Comparison of ENCODE assay signal across 27 cellular contexts in genomic region chr12:95022477-95022876, GRCh38.
"Had no signal": no experiment of that assay in that cellular context is flagged by ENCODE, and none has a peak within 500 bp of the region (broad histone marks: within the 10 kb centered on the region; RNA-seq: fewer than 3 reads in every experiment).

No MANE protein-coding gene starts in this region.

- H3K9me3 Mint-ChIP-seq: activated CD4-positive, alpha-beta memory T cell treated with anti-CD3 and anti-CD28 coated beads for 36 hours; activated naive CD4-positive, alpha-beta T cell treated with anti-CD3 and anti-CD28 coated beads, Interleukin-2, amount 10 ng/mL, durations not matched to agents 7 days and 5 days; activated naive CD8-positive, alpha-beta T cell treated with anti-CD3 and anti-CD28 coated beads, Interleukin-2, amount 50 U/mL, for 24 hours; effector memory CD8-positive, alpha-beta T cell; nephron; type B pancreatic cell had no signal

- H3K4me1 ChIP-seq: ascending aorta, pancreas, psoas muscle, right atrium auricular region, vagina had no signal

- DNase-seq: activated CD4-positive, alpha-beta memory T cell treated with anti-CD3 and anti-CD28 coated beads for 36 hours; activated CD4-positive, alpha-beta T cell treated with anti-CD3 and anti-CD28 coated beads for 48 hours; activated effector memory CD4-positive, alpha-beta T cell treated with anti-CD3 and anti-CD28 coated beads, Interleukin-2, amount 50 U/mL, for 16 hours; activated naive CD4-positive, alpha-beta T cell treated with anti-CD3 and anti-CD28 coated beads, Interleukin-2, amount 10 ng/mL, durations not matched to agents 7 days and 5 days; activated naive CD8-positive, alpha-beta T cell treated with anti-CD3 and anti-CD28 coated beads, Interleukin-2, amount 50 U/mL, for 24 hours; activated T-cell treated with anti-CD3 and anti-CD28 coated beads for 4 hours; brain microvascular endothelial cell; caudate nucleus; dorsolateral prefrontal cortex; effector memory CD8-positive, alpha-beta T cell; hippocampal formation; kidney glomerular epithelial cell; left ventricle myocardium superior; midbrain; pancreas; psoas muscle; stimulated activated CD4-positive, alpha-beta T cell treated with anti-CD3 and anti-CD28 coated beads, Interleukin-4, amount 100 ng/mL, for 24 hours; stimulated activated naive CD4-positive, alpha-beta T cell treated with Interleukin-2 at 50 U/mL for 16 hours had no signal

- FAIRE-seq: endothelial cell of umbilical vein, frontal cortex, pancreas had no signal

- H3K4me1 Mint-ChIP-seq: activated naive CD4-positive, alpha-beta T cell treated with anti-CD3 and anti-CD28 coated beads, Interleukin-2, amount 10 ng/mL, durations not matched to agents 7 days and 5 days; activated naive CD8-positive, alpha-beta T cell treated with anti-CD3 and anti-CD28 coated beads, Interleukin-2, amount 50 U/mL, for 24 hours; nephron had no signal

- H3K27me3 ChIP-seq: ascending aorta, brain microvascular endothelial cell, dorsolateral prefrontal cortex, pancreas, right atrium auricular region, vagina had no signal

- H3K27ac ChIP-seq: ascending aorta, brain microvascular endothelial cell, dorsolateral prefrontal cortex, pancreas, psoas muscle, right atrium auricular region, thoracic aorta, vagina had no signal

- H3K27me3 Mint-ChIP-seq: activated CD4-positive, alpha-beta memory T cell treated with anti-CD3 and anti-CD28 coated beads for 36 hours; activated naive CD4-positive, alpha-beta T cell treated with anti-CD3 and anti-CD28 coated beads, Interleukin-2, amount 10 ng/mL, durations not matched to agents 7 days and 5 days; activated naive CD8-positive, alpha-beta T cell treated with anti-CD3 and anti-CD28 coated beads, Interleukin-2, amount 50 U/mL, for 24 hours; effector memory CD8-positive, alpha-beta T cell; type B pancreatic cell had no signal

- H3K4me3 Mint-ChIP-seq: activated CD4-positive, alpha-beta memory T cell treated with anti-CD3 and anti-CD28 coated beads for 36 hours; activated naive CD4-positive, alpha-beta T cell treated with anti-CD3 and anti-CD28 coated beads, Interleukin-2, amount 10 ng/mL, durations not matched to agents 7 days and 5 days; activated naive CD8-positive, alpha-beta T cell treated with anti-CD3 and anti-CD28 coated beads, Interleukin-2, amount 50 U/mL, for 24 hours; effector memory CD8-positive, alpha-beta T cell; nephron; type B pancreatic cell had no signal

- ATAC-seq: activated naive CD8-positive, alpha-beta T cell treated with anti-CD3 and anti-CD28 coated beads, Interleukin-2, amount 50 U/mL, for 24 hours; effector memory CD8-positive, alpha-beta T cell; esophagus mucosa; left ventricle myocardium superior; pancreas; psoas muscle had no signal

- H3K9me3 ChIP-seq: ascending aorta, pancreas, psoas muscle, right atrium auricular region, thoracic aorta, vagina had no signal

- H3K27ac Mint-ChIP-seq: activated CD4-positive, alpha-beta memory T cell treated with anti-CD3 and anti-CD28 coated beads for 36 hours; activated naive CD4-positive, alpha-beta T cell treated with anti-CD3 and anti-CD28 coated beads, Interleukin-2, amount 10 ng/mL, durations not matched to agents 7 days and 5 days; activated naive CD8-positive, alpha-beta T cell treated with anti-CD3 and anti-CD28 coated beads, Interleukin-2, amount 50 U/mL, for 24 hours; effector memory CD8-positive, alpha-beta T cell; nephron; type B pancreatic cell had no signal

- H3K4me3 ChIP-seq: ascending aorta, dorsolateral prefrontal cortex, pancreas, psoas muscle, right atrium auricular region, thoracic aorta, vagina had no signal
